ENCODE assay signal across 10 cellular contexts in the genomic region with DNA sequence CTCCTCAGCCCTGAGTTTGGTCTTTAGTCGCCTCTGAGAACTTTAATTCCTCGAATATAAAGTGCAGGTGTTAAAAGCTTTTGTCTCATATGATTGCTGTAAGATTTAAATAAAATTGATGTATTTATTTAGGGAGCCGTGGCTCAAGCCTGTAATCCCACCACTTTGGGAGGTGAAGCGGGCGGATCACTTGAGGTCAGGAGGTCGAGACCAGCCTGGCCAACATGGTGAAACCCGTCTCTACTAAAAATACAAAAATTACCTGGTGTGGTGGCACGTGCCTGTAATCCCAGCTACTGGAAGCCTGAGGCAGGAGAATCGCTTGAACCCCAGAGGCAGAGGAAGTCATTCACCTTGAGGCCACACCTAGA. TPM values are rescaled to one million over a fixed set of nuclear protein-coding genes. Genes with fewer than 3 reads are reported as not detected.
A peak's percentile ranks its signal among the peaks of the same experiment; 100 is the strongest.
DNase-seq lines count a peak whose midpoint lies in the region; ATAC-seq, FAIRE-seq and TF ChIP-seq lines count a peak whose summit lies in the region.
"Had no signal": no experiment of that assay in that cellular context is flagged by ENCODE, and none has a peak within 500 bp of the region (broad histone marks: within the 10 kb centered on the region; RNA-seq: fewer than 3 reads in every experiment).

No MANE protein-coding gene starts in this region.

- BruUV-seq in HepG2 (replicated peaks; lab: Mats Ljungman, UMichigan) = no TSS peak

- TF ChIP-seq POLR2A in HepG2 (IDR thresholded peaks at IDR 0.05; ENCODE audit: insufficient read depth in 1 of 2, low read depth in 2 of 2, low read length in 2 of 2) (no peak), right lobe of liver (IDR thresholded peaks at IDR 0.05) (no peak)

- H3F3A ChIP-seq in SK-N-SH (replicated peaks; ENCODE audit: insufficient read depth) = peaks cover 39% of the 10 kb centered on the region

- H3K4me3 Mint-ChIP-seq in activated T-helper 17 cell treated with anti-CD3 and anti-CD28 coated beads, Interleukin-2, amount 50 U/mL, for 72 hours = peak overlapping the region; percentile 97

- H3K9ac ChIP-seq in HepG2 (ENCODE audit: insufficient read depth, low read depth, low read length) (no peak overlapping the region), mesendoderm (ENCODE audit: low read length) (no peak overlapping the region), SK-N-SH (no peak overlapping the region)

- H3K23ac ChIP-seq in mesendoderm (ENCODE audit: low read length) = no peak overlapping the region

- WGBS in HepG2 (ENCODE audit: low lambda C conversion rate) = 74% methylated on average over 9 of the region's 9 CpGs
- WGBS in right lobe of liver (ENCODE audit: insufficient coverage, low coverage, low lambda C conversion rate, missing lambda C conversion rate) = 71% methylated on average over 8 of the region's 9 CpGs
- whole genome bisulfite sequencing in mesendoderm (ENCODE audit: extremely low coverage, insufficient coverage, low lambda C conversion rate) = no CpG with 5 or more reads among the region's 9 CpGs
- 91% methylated on average over 9 of the region's 9 CpGs for WGBS in SK-N-SH (ENCODE audit: low lambda C conversion rate)

- H3K27ac Mint-ChIP-seq in activated T-helper 17 cell treated with anti-CD3 and anti-CD28 coated beads, Interleukin-2, amount 50 U/mL, for 72 hours = peak overlapping the region; percentile 99

- H3K56ac ChIP-seq in mesendoderm (ENCODE audit: low read length) = peak overlapping the region; percentile 17

- no peak overlapping the region for H4K8ac ChIP-seq in mesendoderm (ENCODE audit: low read depth, low read length)

- no peak overlapping the region for H2BK15ac ChIP-seq in mesendoderm (replicated peaks; ENCODE audit: low read depth)

- H3K79me2 ChIP-seq in HepG2 (ENCODE audit: insufficient read depth, low read length) (peaks cover 44% of the 10 kb centered on the region), mesendoderm (ENCODE audit: control insufficient read depth, insufficient read depth, low read length) (peaks cover 41% of the 10 kb centered on the region), SK-N-SH (ENCODE audit: insufficient read depth) (peaks cover 44% of the 10 kb centered on the region)

- peaks cover 35% of the 10 kb centered on the region for H3K36me3 Mint-ChIP-seq in activated T-helper 17 cell treated with anti-CD3 and anti-CD28 coated beads, Interleukin-2, amount 50 U/mL, for 72 hours (ENCODE audit: low read depth)

- H3K4ac ChIP-seq in mesendoderm (ENCODE audit: low read depth, low read length) = no peak overlapping the region

- H3K79me1 ChIP-seq in mesendoderm (ENCODE audit: low read length) = peaks cover under 1% of the 10 kb centered on the region

- H3K4me1 ChIP-seq in HepG2 (ENCODE audit: insufficient read depth, low read length) (peaks cover 52% of the 10 kb centered on the region), right lobe of liver (peaks cover 0 to 14% (median 0%) of the 10 kb centered on the region in 4 donors), mesendoderm (ENCODE audit: control insufficient read depth, low read depth, low read length) (peaks cover 2% of the 10 kb centered on the region), SK-N-SH (ENCODE audit: control insufficient read depth in 1 of 2, insufficient read depth in 2 of 2, low read depth in 1 of 2, low read length in 1 of 2) (peaks cover 13 to 31% of the 10 kb centered on the region in 2 experiments; a peak in 3 of 4 replicates)

- TF ChIP-seq EP300 in HepG2 (IDR thresholded peaks at IDR 0.05; ENCODE audit: low read depth in 2 of 2, low read length in 2 of 2) (no peak), HepG2 (CRISPR knock-in tag; IDR thresholded peaks at IDR 0.05; ENCODE audit: borderline replicate concordance) (no peak), SK-N-SH (IDR thresholded peaks at IDR 0.05; ENCODE audit: borderline replicate concordance in 1 of 2, low read depth in 1 of 2, low read length in 1 of 2) (no peak)

- ATAC-seq in HepG2 (no peak), right lobe of liver (no peak)
- no peak for ATAC-seq in activated T-helper 17 cell treated with anti-CD3 and anti-CD28 coated beads, Interleukin-2, amount 50 U/mL, for 72 hours (replicated peaks)

- no peak for FAIRE-seq in HepG2 (lab: Jason Lieb, UNC)

- no peak for TF ChIP-seq RAD21 in HepG2 (CRISPR knock-in tag; IDR thresholded peaks at IDR 0.05)
- TF ChIP-seq RAD21 in SK-N-SH (IDR thresholded peaks at IDR 0.05; ENCODE audit: low read length) = no peak

- no peak overlapping the region for H2BK5ac ChIP-seq in mesendoderm (ENCODE audit: low read length)

- H4K20me1 ChIP-seq in HepG2 (ENCODE audit: insufficient read depth, low read length) (peaks cover 11% of the 10 kb centered on the region), SK-N-SH (ENCODE audit: insufficient read depth) (peaks cover 5% of the 10 kb centered on the region; the same call in 1 of the 2 replicates)

- no peak overlapping the region for H4K5ac ChIP-seq in mesendoderm (ENCODE audit: low read length)

- H3K27ac ChIP-seq in HepG2 (ENCODE audit: extremely low read length, insufficient read depth, low read length) = no peak overlapping the region
- no peak overlapping the region for H3K27ac ChIP-seq in right lobe of liver
- no peak overlapping the region for H3K27ac ChIP-seq in mesendoderm (ENCODE audit: low read depth, low read length)
- H3K27ac ChIP-seq in SK-N-SH (ENCODE audit: low read depth in 2 of 2, low read length in 1 of 2) = no peak overlapping the region

- H3K9me3 ChIP-seq in HepG2 (ENCODE audit: low read length) = no peaks in the 10 kb centered on the region
- H3K9me3 ChIP-seq in right lobe of liver = no peaks in the 10 kb centered on the region
- H3K9me3 ChIP-seq in SK-N-SH = no peaks in the 10 kb centered on the region
- H3K9me3 ChIP-seq: colonic mucosa, SJSA1 had no signal

- H3K4me2 ChIP-seq in HepG2 (ENCODE audit: low read depth, low read length) (peak overlapping the region; percentile 20), mesendoderm (ENCODE audit: low read length) (no peak overlapping the region), SK-N-SH (no peak overlapping the region)

- CTCF ChIA-PET in HepG2 (lab: Yijun Ruan, JAX; ENCODE audit: low intra/inter-chr PET ratio, low total read pairs) (no interaction called here), SK-N-SH (lab: Yijun Ruan, JAX) (interaction anchor here (1.2 to 2.3 kb wide), 5 partner anchors 24 to 52 kb away, joined by 3 to 16 read pairs (median 7); no protein-coding TSS in a partner anchor)

- H3K9me2 ChIP-seq in SK-N-SH = no peaks in the 10 kb centered on the region

- POLR2A ChIA-PET in HepG2 (lab: Yijun Ruan, JAX) (interaction anchor here (0.6 to 5.9 kb wide), 24 partner anchors 8 to 467 kb away, joined by 3 to 66 read pairs (median 6); a partner anchor contains a TSS), SK-N-SH (lab: Yijun Ruan, JAX) (interaction anchor here (0.6 to 1.5 kb wide), 2 partner anchors 45 to 168 kb away, joined by 4 to 6 read pairs; no protein-coding TSS in a partner anchor)

- H3K9me3 Mint-ChIP-seq in activated T-helper 17 cell treated with anti-CD3 and anti-CD28 coated beads, Interleukin-2, amount 50 U/mL, for 72 hours = no peaks in the 10 kb centered on the region

- DNase-seq in HepG2 (ENCODE audit: low spot score) (no peak), right lobe of liver (no peak), mesendoderm (no peak), SK-N-SH (no peak), SKM-1 (lab: John Stamatoyannopoulos, UW; ENCODE audit: unreplicated experiment) (no peak), DMS 273 treated with DMSO at 0.1 percent for 48 hours (lab: John Stamatoyannopoulos, UW) (no peak), posterior cingulate gyrus (no peak)

- H2AK5ac ChIP-seq in mesendoderm (ENCODE audit: low read length) = no peak overlapping the region

- H3K18ac ChIP-seq in mesendoderm (ENCODE audit: low read length) = no peak overlapping the region

- no peaks in the 10 kb centered on the region for H3K27me3 Mint-ChIP-seq in activated T-helper 17 cell treated with anti-CD3 and anti-CD28 coated beads, Interleukin-2, amount 50 U/mL, for 72 hours

- in situ Hi-C loops in HepG2 (cut with HindIII; ENCODE audit: extremely low pct_ligation_motif_present, low pct_unique_long_range_greater_than_20kb) = no loop called here

- TF ChIP-seq CTCF in HepG2 (CRISPR knock-in tag; IDR thresholded peaks at IDR 0.05) (no peak), right lobe of liver (IDR thresholded peaks at IDR 0.05) (no peak), SK-N-SH (IDR thresholded peaks at IDR 0.05) (no peak)

- H3K36me3 ChIP-seq in HepG2 (replicated peaks in 1 of 2; ENCODE audit: control insufficient read depth in 1 of 2, insufficient read depth in 2 of 2, low read length in 2 of 2) (peaks cover under 1 to 5% of the 10 kb centered on the region in 2 experiments; a peak in 4 of 5 replicates), right lobe of liver (no peaks in the 10 kb centered on the region), mesendoderm (ENCODE audit: control insufficient read depth, insufficient read depth, low read length) (peaks cover under 1% of the 10 kb centered on the region), SK-N-SH (replicated peaks in 1 of 2; ENCODE audit: control insufficient read depth in 1 of 2, insufficient read depth in 2 of 2, low read length in 1 of 2) (peaks cover 0 to 3% of the 10 kb centered on the region in 2 experiments)
- H3K36me3 ChIP-seq: colonic mucosa had no signal

- H2AFZ ChIP-seq in HepG2 (ENCODE audit: low read length) (no peak overlapping the region), SK-N-SH (ENCODE audit: low read depth) (no peak overlapping the region)

- no peak overlapping the region for H2BK120ac ChIP-seq in mesendoderm (ENCODE audit: low read depth, low read length)

- peaks cover 24% of the 10 kb centered on the region for H3K4me1 Mint-ChIP-seq in activated T-helper 17 cell treated with anti-CD3 and anti-CD28 coated beads, Interleukin-2, amount 50 U/mL, for 72 hours

- H3K27me3 ChIP-seq in HepG2 (ENCODE audit: control insufficient read depth in 1 of 2, insufficient read depth in 2 of 2, low read length in 2 of 2) = no peaks in the 10 kb centered on the region; a peak in 1 of 5 replicates
- no peaks in the 10 kb centered on the region for H3K27me3 ChIP-seq in right lobe of liver
- H3K27me3 ChIP-seq in mesendoderm (ENCODE audit: insufficient read depth, low read length, poor library complexity) = no peaks in the 10 kb centered on the region
- no peaks in the 10 kb centered on the region for H3K27me3 ChIP-seq in SK-N-SH (ENCODE audit: insufficient read depth)
- H3K27me3 ChIP-seq: colonic mucosa, SJSA1 had no signal

- H3K4me3 ChIP-seq in HepG2 (replicated peaks in 1 of 3; ENCODE audit: insufficient read depth in 1 of 3, low read depth in 2 of 3, low read length in 3 of 3) (no peak overlapping the region), right lobe of liver (no peak overlapping the region), mesendoderm (ENCODE audit: low read length) (no peak overlapping the region), SK-N-SH (ENCODE audit: low read depth in 2 of 2, low read length in 1 of 2) (no peak overlapping the region)

- intact Hi-C loops in HepG2 (cut with micrococcal nuclease; ENCODE audit: unreplicated experiment) = no loop called here
- intact Hi-C loops in right lobe of liver (cut with DNase I) = no loop called here
- intact Hi-C loops in posterior cingulate gyrus (cut with DNase I) = no loop called here

RNA-seq across cellular contexts. Expression of a gene that starts 0.6 kb away (rescaled TPM):
- total RNA-seq in HepG2 (2016; rRNA removed; fragmentation: Illumina TruSeq; extraction: Trizol) (62.9 and 120 TPM in 2 replicates), right lobe of liver (1 to 10 TPM; 1.8 to 8.0 (median 4.4) TPM)
- total RNA-seq in HepG2 (2016; cell fraction: cytosol; rRNA removed; fragmentation: Illumina TruSeq; extraction: Trizol; ENCODE audit: low read depth) = 32.1 and 33.8 TPM in 2 replicates
- total RNA-seq in HepG2 (2016; cell fraction: insoluble cytoplasmic fraction; rRNA removed; fragmentation: Illumina TruSeq; extraction: Trizol) = 60.0 and 120 TPM in 2 replicates
- 66.6 and 68.6 TPM in 2 replicates for total RNA-seq in HepG2 (2016; cell fraction: membrane; rRNA removed; fragmentation: Illumina TruSeq; extraction: Trizol)
- 104 and 128 TPM in 2 replicates for total RNA-seq in HepG2 (2016; cell fraction: nucleus; rRNA removed; fragmentation: Illumina TruSeq; extraction: Trizol)
- polyA plus RNA-seq in HepG2 (2011; rRNA removed) (159 and 209 TPM in 2 replicates), SK-N-SH (2012; rRNA removed) (76.7 and 80.4 TPM in 2 replicates)
- polyA plus RNA-seq in HepG2 (2011; cell fraction: cytosol; rRNA removed) = 144 and 165 TPM in 2 replicates
- polyA plus RNA-seq in HepG2 (2011; cell fraction: nucleus; rRNA removed) = 113 and 131 TPM in 2 replicates
- 119 and 235 TPM in 2 replicates for polyA plus RNA-seq in HepG2 (2012)
- polyA plus RNA-seq in HepG2 (2016; cell fraction: cytosol; fragmentation: Illumina TruSeq; extraction: Trizol; ENCODE audit: low read depth) = 34.6 and 34.8 TPM in 2 replicates
- polyA plus RNA-seq in HepG2 (2016; cell fraction: insoluble cytoplasmic fraction; fragmentation: Illumina TruSeq; extraction: Trizol; ENCODE audit: low read depth) = 74.0 and 78.9 TPM in 2 replicates
- polyA plus RNA-seq in HepG2 (2016; cell fraction: membrane; fragmentation: Illumina TruSeq; extraction: Trizol; ENCODE audit: low read depth) = 51.1 and 55.4 TPM in 2 replicates
- 197 and 219 TPM in 2 replicates for polyA plus RNA-seq in HepG2 (2016; cell fraction: nucleus; fragmentation: Illumina TruSeq; extraction: Trizol; ENCODE audit: insufficient read depth, low read depth)
- polyA minus RNA-seq in HepG2 (2011; rRNA and poly(A)+ RNA removed; ENCODE audit: low replicate concordance) = 282 and 502 TPM in 2 replicates
- polyA minus RNA-seq in HepG2 (2011; cell fraction: cytosol; rRNA and poly(A)+ RNA removed) = 101 and 104 TPM in 2 replicates
- 52.3 and 68.3 TPM in 2 replicates for polyA minus RNA-seq in HepG2 (2011; cell fraction: nucleus; rRNA and poly(A)+ RNA removed)
- 100 to 1,000 TPM; 119 to 221 TPM for total RNA-seq in activated T-helper 17 cell treated with anti-CD3 and anti-CD28 coated beads, Interleukin-2, amount 50 U/mL, for 72 hours
- 198 TPM for polyA plus RNA-seq in mesendoderm (2013, experiment 1 of 2)
- polyA plus RNA-seq in mesendoderm (2013, experiment 2 of 2) = 198 TPM
- 38.6 and 52.9 TPM in 2 replicates for polyA plus RNA-seq in SK-N-SH (2012; cell fraction: cytosol; rRNA removed)
- 59.2 and 69.9 TPM in 2 replicates for polyA plus RNA-seq in SK-N-SH (2012; cell fraction: nucleus; rRNA removed)

RNA-seq across cellular contexts. Expression of a gene that starts 42.7 kb away (rescaled TPM):
- total RNA-seq in HepG2 (2016; rRNA removed; fragmentation: Illumina TruSeq; extraction: Trizol) (32.2 and 43.1 TPM in 2 replicates), right lobe of liver (10 to 100 TPM; 16.9 to 28.1 (median 23.7) TPM)
- 13.6 and 15.4 TPM in 2 replicates for total RNA-seq in HepG2 (2016; cell fraction: cytosol; rRNA removed; fragmentation: Illumina TruSeq; extraction: Trizol; ENCODE audit: low read depth)
- 25.7 and 41.7 TPM in 2 replicates for total RNA-seq in HepG2 (2016; cell fraction: insoluble cytoplasmic fraction; rRNA removed; fragmentation: Illumina TruSeq; extraction: Trizol)
- 30.2 and 30.9 TPM in 2 replicates for total RNA-seq in HepG2 (2016; cell fraction: membrane; rRNA removed; fragmentation: Illumina TruSeq; extraction: Trizol)
- total RNA-seq in HepG2 (2016; cell fraction: nucleus; rRNA removed; fragmentation: Illumina TruSeq; extraction: Trizol) = 30.6 and 31.6 TPM in 2 replicates
- polyA plus RNA-seq in HepG2 (2011; rRNA removed) (57.3 and 80.7 TPM in 2 replicates), SK-N-SH (2012; rRNA removed) (73.1 and 92.8 TPM in 2 replicates)
- polyA plus RNA-seq in HepG2 (2011; cell fraction: cytosol; rRNA removed) = 34.2 and 64.8 TPM in 2 replicates
- 266 and 313 TPM in 2 replicates for polyA plus RNA-seq in HepG2 (2011; cell fraction: nucleus; rRNA removed)
- 35.6 and 48.5 TPM in 2 replicates for polyA plus RNA-seq in HepG2 (2012)
- polyA plus RNA-seq in HepG2 (2016; cell fraction: cytosol; fragmentation: Illumina TruSeq; extraction: Trizol; ENCODE audit: low read depth) = 8.5 and 9.3 TPM in 2 replicates
- 34.1 and 37.8 TPM in 2 replicates for polyA plus RNA-seq in HepG2 (2016; cell fraction: insoluble cytoplasmic fraction; fragmentation: Illumina TruSeq; extraction: Trizol; ENCODE audit: low read depth)
- 21.1 and 23.2 TPM in 2 replicates for polyA plus RNA-seq in HepG2 (2016; cell fraction: membrane; fragmentation: Illumina TruSeq; extraction: Trizol; ENCODE audit: low read depth)
- 78.0 and 78.1 TPM in 2 replicates for polyA plus RNA-seq in HepG2 (2016; cell fraction: nucleus; fragmentation: Illumina TruSeq; extraction: Trizol; ENCODE audit: insufficient read depth, low read depth)
- polyA minus RNA-seq in HepG2 (2011; rRNA and poly(A)+ RNA removed; ENCODE audit: low replicate concordance) = 47.8 and 141 TPM in 2 replicates
- polyA minus RNA-seq in HepG2 (2011; cell fraction: cytosol; rRNA and poly(A)+ RNA removed) = 30.6 and 39.4 TPM in 2 replicates
- polyA minus RNA-seq in HepG2 (2011; cell fraction: nucleus; rRNA and poly(A)+ RNA removed) = 37.0 and 47.4 TPM in 2 replicates
- 10 to 100 TPM; 60.7 to 69.9 TPM for total RNA-seq in activated T-helper 17 cell treated with anti-CD3 and anti-CD28 coated beads, Interleukin-2, amount 50 U/mL, for 72 hours
- polyA plus RNA-seq in mesendoderm (2013, experiment 1 of 2) = 77.7 TPM
- polyA plus RNA-seq in mesendoderm (2013, experiment 2 of 2) = 76.0 TPM
- 53.2 and 65.2 TPM in 2 replicates for polyA plus RNA-seq in SK-N-SH (2012; cell fraction: cytosol; rRNA removed)
- 174 and 181 TPM in 2 replicates for polyA plus RNA-seq in SK-N-SH (2012; cell fraction: nucleus; rRNA removed)

RNA-seq across cellular contexts. Expression of a gene that starts 43.1 kb away (rescaled TPM):
- total RNA-seq in HepG2 (2016; rRNA removed; fragmentation: Illumina TruSeq; extraction: Trizol) (4.0 and 9.8 TPM in 2 replicates), right lobe of liver (1 to 10 TPM; 5.8 to 9.5 (median 7.4) TPM)
- 1.2 and 1.9 TPM in 2 replicates for total RNA-seq in HepG2 (2016; cell fraction: cytosol; rRNA removed; fragmentation: Illumina TruSeq; extraction: Trizol; ENCODE audit: low read depth)
- total RNA-seq in HepG2 (2016; cell fraction: insoluble cytoplasmic fraction; rRNA removed; fragmentation: Illumina TruSeq; extraction: Trizol) = 3.4 and 11.2 TPM in 2 replicates
- 3.6 and 3.7 TPM in 2 replicates for total RNA-seq in HepG2 (2016; cell fraction: membrane; rRNA removed; fragmentation: Illumina TruSeq; extraction: Trizol)
- 11.2 and 11.6 TPM in 2 replicates for total RNA-seq in HepG2 (2016; cell fraction: nucleus; rRNA removed; fragmentation: Illumina TruSeq; extraction: Trizol)
- polyA plus RNA-seq in HepG2 (2011; rRNA removed) (7.3 and 9.2 TPM in 2 replicates), SK-N-SH (2012; rRNA removed) (30.4 and 37.3 TPM in 2 replicates)
- polyA plus RNA-seq in HepG2 (2011; cell fraction: cytosol; rRNA removed) = 7.8 and 9.7 TPM in 2 replicates
- polyA plus RNA-seq in HepG2 (2011; cell fraction: nucleus; rRNA removed) = 27.5 and 33.9 TPM in 2 replicates
- 12.4 and 17.0 TPM in 2 replicates for polyA plus RNA-seq in HepG2 (2012)
- 0.63 and 1.3 TPM in 2 replicates for polyA plus RNA-seq in HepG2 (2016; cell fraction: cytosol; fragmentation: Illumina TruSeq; extraction: Trizol; ENCODE audit: low read depth)
- 5.1 TPM in 2 replicates for polyA plus RNA-seq in HepG2 (2016; cell fraction: insoluble cytoplasmic fraction; fragmentation: Illumina TruSeq; extraction: Trizol; ENCODE audit: low read depth)
- 1.7 and 2.3 TPM in 2 replicates for polyA plus RNA-seq in HepG2 (2016; cell fraction: membrane; fragmentation: Illumina TruSeq; extraction: Trizol; ENCODE audit: low read depth)
- polyA plus RNA-seq in HepG2 (2016; cell fraction: nucleus; fragmentation: Illumina TruSeq; extraction: Trizol; ENCODE audit: insufficient read depth, low read depth) = 34.8 and 35.7 TPM in 2 replicates
- 6.9 and 11.0 TPM in 2 replicates for polyA minus RNA-seq in HepG2 (2011; rRNA and poly(A)+ RNA removed; ENCODE audit: low replicate concordance)
- 7.5 and 8.8 TPM in 2 replicates for polyA minus RNA-seq in HepG2 (2011; cell fraction: cytosol; rRNA and poly(A)+ RNA removed)
- 10.3 and 11.5 TPM in 2 replicates for polyA minus RNA-seq in HepG2 (2011; cell fraction: nucleus; rRNA and poly(A)+ RNA removed)
- total RNA-seq in activated T-helper 17 cell treated with anti-CD3 and anti-CD28 coated beads, Interleukin-2, amount 50 U/mL, for 72 hours = 10 to 100 TPM in 1 of 2 donors, 1 to 10 TPM in 1; 6.3 to 14.3 TPM
- 27.1 TPM for polyA plus RNA-seq in mesendoderm (2013, experiment 1 of 2)
- 26.5 TPM for polyA plus RNA-seq in mesendoderm (2013, experiment 2 of 2)
- 17.3 and 24.0 TPM in 2 replicates for polyA plus RNA-seq in SK-N-SH (2012; cell fraction: cytosol; rRNA removed)
- 89.1 and 93.7 TPM in 2 replicates for polyA plus RNA-seq in SK-N-SH (2012; cell fraction: nucleus; rRNA removed)
